8 cellular contexts compared by ENCODE assay signal in the genomic region with DNA sequence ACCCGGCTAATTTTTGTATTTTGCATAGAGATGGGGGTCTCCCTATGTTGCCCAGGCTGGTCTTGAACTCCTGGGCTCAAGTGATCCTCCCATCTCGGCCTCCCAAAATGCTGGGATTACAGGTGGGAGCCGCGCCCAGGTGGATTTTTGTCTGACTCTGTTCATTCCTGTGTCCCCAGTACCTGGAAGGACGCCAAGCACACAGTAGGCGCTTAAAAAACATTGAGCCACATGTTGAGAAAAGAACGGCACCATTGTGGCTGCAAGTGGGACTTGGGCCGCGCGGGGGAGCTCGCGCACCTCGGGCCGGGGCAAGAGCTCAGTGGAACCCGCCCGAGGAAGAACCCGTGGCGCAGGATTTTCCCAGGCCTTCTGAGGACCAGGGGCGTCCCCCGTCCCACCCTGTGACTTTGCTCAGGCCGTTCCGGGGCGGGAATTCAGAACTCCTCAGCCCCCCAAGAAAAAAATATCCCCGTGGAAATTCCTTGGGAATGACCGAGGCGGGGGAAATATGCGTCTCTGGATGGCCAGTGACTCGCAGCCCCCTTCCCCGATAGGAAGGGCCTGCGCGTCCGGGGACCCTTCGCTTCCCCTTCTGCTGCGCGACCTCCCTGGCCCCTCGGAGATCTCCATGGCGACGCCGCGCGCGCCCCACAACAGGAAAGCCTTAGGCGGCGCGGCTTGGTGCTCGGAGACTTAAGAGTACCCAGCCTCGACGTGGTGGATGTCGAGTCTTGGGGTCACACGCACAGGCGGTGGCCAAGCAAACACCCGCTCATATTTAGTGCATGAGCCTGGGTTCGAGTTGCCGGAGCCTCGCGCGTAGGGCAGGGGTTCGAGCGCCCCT. TPM values are rescaled to one million over a fixed set of nuclear protein-coding genes. Genes with fewer than 3 reads are reported as not detected.
DNase-seq lines count a peak whose midpoint lies in the region; ATAC-seq and TF ChIP-seq lines count a peak whose summit lies in the region.

No MANE protein-coding gene starts in this region.

- TF ChIP-seq POLR2A in ovary (IDR thresholded peaks at IDR 0.05) (no peak), testis (IDR thresholded peaks at IDR 0.05) (no peak)

- H3K9me3 ChIP-seq in ovary (no peaks in the 10 kb centered on the region), testis (no peaks in the 10 kb centered on the region)

- WGBS in ovary, 3 donors = 3 to 5% (median 3%) methylated on average over 51 to 59 of the region's 59 CpGs
- 2 to 4% methylated on average over 29 to 40 of the region's 59 CpGs for WGBS in testis, 2 donors

- ATAC-seq in activated naive CD4-positive, alpha-beta T cell treated with anti-CD3 and anti-CD28 coated beads, Interleukin-2, amount 50 U/mL, for 72 hours = peak; percentile 58 to 76
- ATAC-seq in Right ventricle myocardium inferior = peak; percentile 84

- peak overlapping the region in 1 of 2 donors; percentile 65 for H3K27ac ChIP-seq in ovary
- H3K27ac ChIP-seq in testis = peak overlapping the region in 1 of 2 donors; percentile 77

- peak; percentile 84 for DNase-seq in NK-92 treated with Interleukin-12 subunit alpha and Interleukin-12 subunit beta, amount 100 ng/mL, for 24 hours (lab: John Stamatoyannopoulos, UW)
- DNase-seq in NK-92 (lab: John Stamatoyannopoulos, UW; ENCODE audit: unreplicated experiment) = no peak
- peak; percentile 28 for DNase-seq in LNCaP clone FGC (ENCODE audit: low read depth)
- DNase-seq in SKM-1 treated with dmso at 0.1 percent for 144 hours (lab: John Stamatoyannopoulos, UW; ENCODE audit: unreplicated experiment) = peak; percentile 78
- DNase-seq in activated naive CD4-positive, alpha-beta T cell treated with anti-CD3 and anti-CD28 coated beads, Interleukin-2, amount 50 U/mL, for 72 hours (ENCODE audit: low spot score in 2 of 2) = peak; percentile 90 to 97
- DNase-seq in Right ventricle myocardium inferior (ENCODE audit: missing footprints) = peak; percentile 94
- peak; percentile 76 to 91 (median 87) for DNase-seq in ovary
- peak; percentile 89 for DNase-seq in testis

- H3K9me3 Mint-ChIP-seq in activated naive CD4-positive, alpha-beta T cell treated with anti-CD3 and anti-CD28 coated beads, Interleukin-2, amount 50 U/mL, for 72 hours = no peaks in the 10 kb centered on the region

- no peaks in the 10 kb centered on the region for H3K27me3 ChIP-seq in ovary
- no peaks in the 10 kb centered on the region for H3K27me3 ChIP-seq in testis

- H3K4me3 ChIP-seq in LNCaP clone FGC (ENCODE audit: low read depth, low read length) (peak overlapping the region; percentile 27; the same call in 1 of the 2 replicates), ovary (peak overlapping the region; percentile 39), testis (peak overlapping the region; percentile 49 to 60)

- peak overlapping the region; percentile 95 to 99 for H3K27ac Mint-ChIP-seq in activated naive CD4-positive, alpha-beta T cell treated with anti-CD3 and anti-CD28 coated beads, Interleukin-2, amount 50 U/mL, for 72 hours

- peak; percentile 97 for TF ChIP-seq CTCF in LNCaP clone FGC (IDR thresholded peaks at IDR 0.05; ENCODE audit: control insufficient read depth, extremely low read depth, insufficient read depth)
- TF ChIP-seq CTCF in ovary (IDR thresholded peaks at IDR 0.05) = peak; percentile 84 to 93 (median 92)
- TF ChIP-seq CTCF in testis (IDR thresholded peaks at IDR 0.05) = peak; percentile 86 to 93 (median 88)

- intact Hi-C loops in Right ventricle myocardium inferior (cut with DNase I) (loop anchor here (1.0 to 2.0 kb wide), 2 partner anchors 63 to 120 kb away; a partner anchor contains a TSS), ovary (cut with DNase I) (loop anchor here (1.0 to 2.0 kb wide), 2 partner anchors 119 to 120 kb away; no protein-coding TSS in a partner anchor), testis (cut with DNase I; ENCODE audit: low total_unique reads) (loop anchor here (5.0 kb wide), 1 partner anchor 48 kb away; a partner anchor contains a TSS)

- peaks cover 8% of the 10 kb centered on the region for H3K4me1 ChIP-seq in ovary (ENCODE audit: insufficient read depth)
- peaks cover 13% of the 10 kb centered on the region for H3K4me1 ChIP-seq in testis

- H3K36me3 ChIP-seq in ovary (no peaks in the 10 kb centered on the region), testis (ENCODE audit: low read depth, missing control alignments) (no peaks in the 10 kb centered on the region)

- TF ChIP-seq EP300 in ovary (IDR thresholded peaks at IDR 0.05) = no peak

- peaks cover 5 to 8% of the 10 kb centered on the region in 2 donors for H3K36me3 Mint-ChIP-seq in activated naive CD4-positive, alpha-beta T cell treated with anti-CD3 and anti-CD28 coated beads, Interleukin-2, amount 50 U/mL, for 72 hours

RNA-seq across cellular contexts. Expression of a gene that starts 1.4 kb away (rescaled TPM):
- total RNA-seq in activated naive CD4-positive, alpha-beta T cell treated with anti-CD3 and anti-CD28 coated beads, Interleukin-2, amount 50 U/mL, for 72 hours = 10 to 100 TPM; 15.7 to 33.1 TPM
- total RNA-seq in Right ventricle myocardium inferior = 8.6 TPM
- 100 to 1,000 TPM in 1 of 7 donors, 10 to 100 TPM in 6; 12.1 to 116 (median 18.7) TPM for total RNA-seq in ovary
- 10 to 100 TPM; 12.3 to 20.6 TPM for polyA plus RNA-seq in ovary
- total RNA-seq in testis = 10 to 100 TPM; 10.1 to 18.0 TPM
- polyA plus RNA-seq in testis (ENCODE audit: insufficient read depth, low read depth, low replicate concordance) = 14.3 TPM

RNA-seq across cellular contexts. Expression of a gene that starts 17.2 kb away (rescaled TPM):
- under 1 TPM; 0.43 to 0.66 TPM for total RNA-seq in activated naive CD4-positive, alpha-beta T cell treated with anti-CD3 and anti-CD28 coated beads, Interleukin-2, amount 50 U/mL, for 72 hours
- total RNA-seq in Right ventricle myocardium inferior = 0.30 TPM
- total RNA-seq in ovary = 1 to 10 TPM in 2 of 7 donors, under 1 TPM in 5; 0.26 to 3.3 (median 0.60) TPM
- under 1 TPM; 0.17 to 0.29 TPM for polyA plus RNA-seq in ovary
- total RNA-seq in testis = under 1 TPM; 0.25 to 0.47 TPM
- 0.28 TPM for polyA plus RNA-seq in testis (ENCODE audit: insufficient read depth, low read depth, low replicate concordance)

RNA-seq across cellular contexts. Expression of a gene that starts 17.5 kb away (rescaled TPM):
- total RNA-seq in activated naive CD4-positive, alpha-beta T cell treated with anti-CD3 and anti-CD28 coated beads, Interleukin-2, amount 50 U/mL, for 72 hours = 100 to 1,000 TPM in 1 of 2 donors, 10 to 100 TPM in 1; 79.0 to 121 TPM
- total RNA-seq in Right ventricle myocardium inferior = 70.1 TPM
- total RNA-seq in ovary = 10 to 100 TPM; 42.2 to 73.3 (median 58.9) TPM
- polyA plus RNA-seq in ovary = 10 to 100 TPM in 1 of 2 donors, 1 to 10 TPM in 1; 4.7 to 60.6 TPM
- total RNA-seq in testis = 10 to 100 TPM; 63.5 to 91.8 TPM
- 53.3 TPM for polyA plus RNA-seq in testis (ENCODE audit: insufficient read depth, low read depth, low replicate concordance)

RNA-seq across cellular contexts. Expression of a gene that starts 20.2 kb away (rescaled TPM):
- 1 to 10 TPM in 1 of 2 donors, under 1 TPM in 1; 0.39 to 2.0 TPM for total RNA-seq in activated naive CD4-positive, alpha-beta T cell treated with anti-CD3 and anti-CD28 coated beads, Interleukin-2, amount 50 U/mL, for 72 hours
- total RNA-seq in Right ventricle myocardium inferior (0.38 TPM), ovary (10 to 100 TPM in 3 of 7 donors, 1 to 10 TPM in 1, under 1 TPM in 3; 0.51 to 16.1 (median 2.5) TPM), testis (1 to 10 TPM; 4.3 to 7.6 TPM)
- polyA plus RNA-seq in ovary (under 1 TPM in 1 of 2 donors, not detected in 1; 0.11 TPM), testis (ENCODE audit: insufficient read depth, low read depth, low replicate concordance) (5.4 TPM)

RNA-seq across cellular contexts. Expression of a gene that starts 38.4 kb away (rescaled TPM):
- 1 to 10 TPM; 7.7 to 8.0 TPM for total RNA-seq in activated naive CD4-positive, alpha-beta T cell treated with anti-CD3 and anti-CD28 coated beads, Interleukin-2, amount 50 U/mL, for 72 hours
- total RNA-seq in Right ventricle myocardium inferior (8.4 TPM), ovary (10 to 100 TPM in 4 of 7 donors, 1 to 10 TPM in 3; 3.6 to 25.9 (median 12.7) TPM), testis (10 to 100 TPM in 1 of 2 donors, 1 to 10 TPM in 1; 8.7 to 13.7 TPM)
- polyA plus RNA-seq in ovary (1 to 10 TPM; 4.9 to 5.1 TPM), testis (ENCODE audit: insufficient read depth, low read depth, low replicate concordance) (11.9 TPM)
